Comparison of ENCODE assay signal across 15 cellular contexts in genomic region chr1:25504706-25505560, GRCh38. TPM values are rescaled to one million over a fixed set of nuclear protein-coding genes. Genes with fewer than 3 reads are reported as not detected.
DNase-seq lines count a peak whose midpoint lies in the region; ATAC-seq and TF ChIP-seq lines count a peak whose summit lies in the region.
"Had no signal": no experiment of that assay in that cellular context is flagged by ENCODE, and none has a peak within 500 bp of the region (broad histone marks: within the 10 kb centered on the region; RNA-seq: fewer than 3 reads in every experiment).

No MANE protein-coding gene starts in this region.

- intact Hi-C loops in CD4-positive, alpha-beta T cell (cut with DNase I, micrococcal nuclease) = loop anchor here in 1 of 2 experiments (1.0 to 10.0 kb wide), 2 partner anchors 60 to 306 kb away; no protein-coding TSS in a partner anchor
- intact Hi-C loops in gastrocnemius medialis (cut with DNase I; ENCODE audit: low total_unique reads) = no loop called here
- intact Hi-C loops in esophagus squamous epithelium (cut with DNase I) = no loop called here

- no peak overlapping the region for H3K27ac ChIP-seq in CD4-positive, alpha-beta T cell (ENCODE audit: low read depth, low read length)
- H3K27ac ChIP-seq in HUES48 (ENCODE audit: low read depth, low read length) = peak overlapping the region; percentile 22
- H3K27ac ChIP-seq in brain microvascular endothelial cell = no peak overlapping the region
- H3K27ac ChIP-seq in MM.1S (ENCODE audit: low read length) = no peak overlapping the region
- no peak overlapping the region for H3K27ac ChIP-seq in gastrocnemius medialis
- peak overlapping the region in 1 of 4 donors; percentile 11 for H3K27ac ChIP-seq in esophagus squamous epithelium
- H3K27ac ChIP-seq: left ventricle myocardium inferior, SJSA1, skin epidermis had no signal

- peaks cover 34% of the 10 kb centered on the region for H3K4me1 Mint-ChIP-seq in CD4-positive, alpha-beta T cell (ENCODE audit: low read depth)
- peaks cover 4% of the 10 kb centered on the region for H3K4me1 Mint-ChIP-seq in memory B cell

- H3K79me2 ChIP-seq in MM.1S (ENCODE audit: low read length) = no peaks in the 10 kb centered on the region

- H3K4me3 ChIP-seq in HUES48 (ENCODE audit: low read depth, low read length) = no peak overlapping the region
- H3K4me3 ChIP-seq in brain microvascular endothelial cell (ENCODE audit: low read depth, low read length) = no peak overlapping the region
- H3K4me3 ChIP-seq in MM.1S (ENCODE audit: low read length) = no peak overlapping the region
- no peak overlapping the region for H3K4me3 ChIP-seq in gastrocnemius medialis
- no peak overlapping the region for H3K4me3 ChIP-seq in esophagus squamous epithelium
- H3K4me3 ChIP-seq: left ventricle myocardium inferior, SJSA1, skin epidermis had no signal

- peaks cover 26% of the 10 kb centered on the region for H3K4me1 ChIP-seq in HUES48 (ENCODE audit: control insufficient read depth, insufficient read depth, low read length)
- no peaks in the 10 kb centered on the region for H3K4me1 ChIP-seq in MM.1S (ENCODE audit: low read length)
- H3K4me1 ChIP-seq in gastrocnemius medialis = peaks cover 12 to 13% of the 10 kb centered on the region in 2 donors
- H3K4me1 ChIP-seq in esophagus squamous epithelium = peaks cover 0 to 45% (median 12%) of the 10 kb centered on the region in 3 donors

- H3K9me3 ChIP-seq in CD4-positive, alpha-beta T cell (ENCODE audit: control insufficient read depth, low read length) = no peaks in the 10 kb centered on the region
- H3K9me3 ChIP-seq in HUES48 (ENCODE audit: control insufficient read depth, insufficient read depth, low read length) = no peaks in the 10 kb centered on the region
- no peaks in the 10 kb centered on the region for H3K9me3 ChIP-seq in MM.1S (replicated peaks; ENCODE audit: insufficient read depth, low read length)
- no peaks in the 10 kb centered on the region for H3K9me3 ChIP-seq in gastrocnemius medialis
- H3K9me3 ChIP-seq in esophagus squamous epithelium = no peaks in the 10 kb centered on the region
- H3K9me3 ChIP-seq: Caco-2, left ventricle myocardium inferior, SJSA1 had no signal

- POLR2A ChIA-PET in CD4-positive, alpha-beta T cell (lab: Charles Lee) = interaction anchor here (0.9 to 4.8 kb wide), 6 partner anchors 12 to 315 kb away, joined by 3 to 34 read pairs (median 6); partner anchors contain the start of gene MTFR1L

- CTCF ChIA-PET in CD4-positive, alpha-beta T cell (lab: Charles Lee) = interaction anchor here (0.6 to 1.9 kb wide), 7 partner anchors 15 to 306 kb away, joined by 3 to 15 read pairs (median 4); no protein-coding TSS in a partner anchor

- no peak overlapping the region for H3K4me3 Mint-ChIP-seq in CD4-positive, alpha-beta T cell
- no peak overlapping the region for H3K4me3 Mint-ChIP-seq in memory B cell

- no peaks in the 10 kb centered on the region for H4K20me1 ChIP-seq in MM.1S (ENCODE audit: insufficient read depth, low read length)

- H3K27ac Mint-ChIP-seq in CD4-positive, alpha-beta T cell = peak overlapping the region; percentile 84
- no peak overlapping the region for H3K27ac Mint-ChIP-seq in memory B cell

- TF ChIP-seq POLR2A in gastrocnemius medialis (IDR thresholded peaks at IDR 0.05) (no peak), esophagus squamous epithelium (IDR thresholded peaks at IDR 0.05) (no peak)

- H3K36me3 Mint-ChIP-seq in CD4-positive, alpha-beta T cell (ENCODE audit: low read depth) = peaks cover 31% of the 10 kb centered on the region
- H3K36me3 Mint-ChIP-seq in memory B cell = peaks cover 12% of the 10 kb centered on the region

- 74 to 79% methylated on average over 8 to 9 of the region's 9 CpGs for WGBS in esophagus squamous epithelium, 2 donors

- no peaks in the 10 kb centered on the region for H3K9me3 Mint-ChIP-seq in CD4-positive, alpha-beta T cell
- H3K9me3 Mint-ChIP-seq in memory B cell = no peaks in the 10 kb centered on the region

- H3K27me3 Mint-ChIP-seq in CD4-positive, alpha-beta T cell = no peaks in the 10 kb centered on the region
- peaks cover 6% of the 10 kb centered on the region for H3K27me3 Mint-ChIP-seq in memory B cell

- no peaks in the 10 kb centered on the region for H3K9me2 ChIP-seq in MM.1S (replicated peaks; ENCODE audit: insufficient read depth, low read length)

- no peak for DNase-seq in CD4-positive, alpha-beta T cell
- DNase-seq in brain microvascular endothelial cell = peak; percentile 22
- DNase-seq in memory B cell (ENCODE audit: low spot score in 2 of 2) = no peak
- no peak for DNase-seq in MM.1S
- no peak for DNase-seq in gastrocnemius medialis
- DNase-seq in NCI-H1436 treated with DMSO at 0.1 percent for 48 hours (lab: John Stamatoyannopoulos, UW) = no peak
- DNase-seq in esophagus squamous epithelium (lab: John Stamatoyannopoulos, UW) = no peak
- DNase-seq: activated CD4-positive, CD25-positive, alpha-beta regulatory T cell treated with anti-CD3 and anti-CD28 coated beads, Interleukin-2, amount 50 U/mL, for 72 hours; activated T-cell treated with anti-CD3 and anti-CD28 coated beads, Interleukin-2, amount 50 U/mL, for 1 hour; Caco-2; left ventricle myocardium inferior; NCI-H187 treated with DMSO at 0.1 percent for 48 hours had no signal

- H3K9ac ChIP-seq in HUES48 (ENCODE audit: low read depth, low read length) (no peak overlapping the region), MM.1S (ENCODE audit: low read length) (no peak overlapping the region)

- TF ChIP-seq CTCF in CD4-positive, alpha-beta T cell (IDR thresholded peaks at IDR 0.05) = no peak
- TF ChIP-seq CTCF in brain microvascular endothelial cell (IDR thresholded peaks at IDR 0.05; ENCODE audit: low read depth, low read length, missing control alignments) = no peak
- TF ChIP-seq CTCF in MM.1S (IDR thresholded peaks at IDR 0.05; ENCODE audit: low read length) = no peak
- TF ChIP-seq CTCF in gastrocnemius medialis (IDR thresholded peaks at IDR 0.05 in 4 of 5, conservative IDR thresholded peaks at IDR 0.05 in 1 of 5) = no peak
- no peak for TF ChIP-seq CTCF in esophagus squamous epithelium (IDR thresholded peaks at IDR 0.05)

- no peak overlapping the region for H3K4me2 ChIP-seq in MM.1S (ENCODE audit: low read depth, low read length)

- no peak overlapping the region for H2AFZ ChIP-seq in MM.1S (ENCODE audit: low read length)

- in situ Hi-C loops in brain microvascular endothelial cell (cut with HindIII; ENCODE audit: low pct_ligation_motif_present, low sequenced_read_pairs) (no loop called here), gastrocnemius medialis (cut with MboI; ENCODE audit: low sequenced_read_pairs in 4 of 4) (no loop called here)

- no peaks in the 10 kb centered on the region for H3K27me3 ChIP-seq in CD4-positive, alpha-beta T cell (ENCODE audit: control insufficient read depth, insufficient read depth, low read length)
- H3K27me3 ChIP-seq in HUES48 (ENCODE audit: control insufficient read depth, insufficient read depth, low read length) = no peaks in the 10 kb centered on the region
- H3K27me3 ChIP-seq in brain microvascular endothelial cell (replicated peaks) = no peaks in the 10 kb centered on the region
- H3K27me3 ChIP-seq in MM.1S (replicated peaks; ENCODE audit: insufficient read depth, low read length) = no peaks in the 10 kb centered on the region
- no peaks in the 10 kb centered on the region for H3K27me3 ChIP-seq in gastrocnemius medialis
- H3K27me3 ChIP-seq in esophagus squamous epithelium = no peaks in the 10 kb centered on the region
- H3K27me3 ChIP-seq: SJSA1 had no signal

- H3F3A ChIP-seq in MM.1S (ENCODE audit: insufficient read depth, low read length) = no peaks in the 10 kb centered on the region

- no peaks in the 10 kb centered on the region for H3K36me3 ChIP-seq in HUES48 (ENCODE audit: control insufficient read depth, insufficient read depth, low read length)
- H3K36me3 ChIP-seq in brain microvascular endothelial cell (replicated peaks) = peaks cover 7% of the 10 kb centered on the region
- H3K36me3 ChIP-seq in MM.1S (replicated peaks; ENCODE audit: insufficient read depth, low read length) = no peaks in the 10 kb centered on the region
- peaks cover 0 to 2% of the 10 kb centered on the region in 2 donors for H3K36me3 ChIP-seq in gastrocnemius medialis
- peaks cover 0 to 20% (median 0%) of the 10 kb centered on the region in 3 donors for H3K36me3 ChIP-seq in esophagus squamous epithelium
- H3K36me3 ChIP-seq: left ventricle myocardium inferior had no signal

- no peak for ATAC-seq in CD4-positive, alpha-beta T cell (ENCODE audit: poor library complexity)
- ATAC-seq in memory B cell (ENCODE audit: low read depth) = peak; percentile 42
- ATAC-seq in gastrocnemius medialis = no peak

RNA-seq across cellular contexts. Expression of gene LDLRAP1, which starts 38.5 kb away (rescaled TPM):
- total RNA-seq in CD4-positive, alpha-beta T cell = 10 to 100 TPM; 70.5 to 73.5 TPM
- total RNA-seq in gastrocnemius medialis (10 to 100 TPM in 3 of 4 donors, 1 to 10 TPM in 1; 10.0 to 17.9 (median 14.2) TPM), esophagus squamous epithelium (10 to 100 TPM; 17.0 to 21.4 (median 19.5) TPM)
